18 cellular contexts compared by ENCODE assay signal in genomic region chr1:17844146-17844826, GRCh38.
DNase-seq lines count a peak whose midpoint lies in the region; ATAC-seq and TF ChIP-seq lines count a peak whose summit lies in the region.
"Had no signal": no experiment of that assay in that cellular context is flagged by ENCODE, and none has a peak within 500 bp of the region (broad histone marks: within the 10 kb centered on the region; RNA-seq: fewer than 3 reads in every experiment).

No MANE protein-coding gene starts in this region.

- no peak overlapping the region for H2BK15ac ChIP-seq in neuronal stem cell (ENCODE audit: low read length)

- CTCF ChIA-PET in WTC11 (lab: Charles Lee), result interaction anchor here (0.9 to 1.3 kb wide), 2 partner anchors 24 to 103 kb away, joined by 3 read pairs; no protein-coding TSS in a partner anchor

- WGBS in neuronal stem cell (ENCODE audit: extremely low coverage in 2 of 2, insufficient read length in 2 of 2, insufficient replicate concordance in 1 of 2), 2 donors, result no CpG with 5 or more reads among the region's 10 CpGs

- H3K4me1 Mint-ChIP-seq in WTC11 (peaks cover 8% of the 10 kb centered on the region; the same call in 1 of the 2 replicates), immature natural killer cell (no peaks in the 10 kb centered on the region), chondrocyte (ENCODE audit: low read depth) (no peaks in the 10 kb centered on the region)
- H3K4me1 Mint-ChIP-seq: B cell had no signal

- no peaks in the 10 kb centered on the region for H3K36me3 Mint-ChIP-seq in WTC11
- no peaks in the 10 kb centered on the region for H3K36me3 Mint-ChIP-seq in immature natural killer cell
- H3K36me3 Mint-ChIP-seq in chondrocyte (ENCODE audit: low read depth), result no peaks in the 10 kb centered on the region

- no peak overlapping the region for H2BK12ac ChIP-seq in neuronal stem cell (ENCODE audit: low read length)

- DNase-seq in DMS 273 treated with DMSO at 0.1 percent for 48 hours (lab: John Stamatoyannopoulos, UW) (peak; percentile 92), NCI-H2227 (lab: John Stamatoyannopoulos, UW; ENCODE audit: unreplicated experiment) (peak; percentile 92), WTC11 (ENCODE audit: low spot score) (no peak), neuronal stem cell (ENCODE audit: low spot score) (no peak), immature natural killer cell (no peak), chondrocyte (ENCODE audit: low spot score) (no peak)
- DNase-seq: ACHN; Calu3; CD4-positive, alpha-beta T cell; GOT3; MG63; NCI-H1092 treated with DMSO at 0.1 percent for 48 hours; NCI-H187 treated with DMSO at 0.1 percent for 48 hours; NCI-H226; OCI-M1; RPMI8226 had no signal

- H3K4me3 Mint-ChIP-seq in WTC11, result no peak overlapping the region
- no peak overlapping the region for H3K4me3 Mint-ChIP-seq in immature natural killer cell
- no peak overlapping the region for H3K4me3 Mint-ChIP-seq in chondrocyte (ENCODE audit: unreplicated experiment)
- H3K4me3 Mint-ChIP-seq: B cell; CD4-positive, alpha-beta T cell had no signal

- H3K27me3 Mint-ChIP-seq in WTC11 (ENCODE audit: low read depth) (peaks cover 9% of the 10 kb centered on the region; the same call in 1 of the 2 replicates), immature natural killer cell (ENCODE audit: low read depth in 3 of 3) (peaks cover 2 to 8% (median 3%) of the 10 kb centered on the region in 3 donors), chondrocyte (ENCODE audit: low read depth) (peaks cover 38% of the 10 kb centered on the region)

- ATAC-seq in WTC11, result no peak
- no peak for ATAC-seq in HG02571 (IDR thresholded peaks at IDR 0.05; ENCODE audit: unreplicated experiment)

- H3K9me3 Mint-ChIP-seq in WTC11 (peaks cover 7% of the 10 kb centered on the region; the same call in 1 of the 2 replicates), immature natural killer cell (peaks cover 0 to 1% (median 0%) of the 10 kb centered on the region in 6 donors), chondrocyte (ENCODE audit: low read depth) (no peaks in the 10 kb centered on the region)

- H2BK5ac ChIP-seq in neuronal stem cell (ENCODE audit: low read length), result peak overlapping the region; percentile 31

- H2AFZ ChIP-seq in neuronal stem cell (ENCODE audit: low read length), result no peak overlapping the region

- H3K4me2 ChIP-seq in neuronal stem cell (ENCODE audit: insufficient read depth, low read length, poor library complexity, severe bottlenecking), result no peak overlapping the region

- H2AK5ac ChIP-seq in neuronal stem cell (ENCODE audit: low read depth, low read length), result no peak overlapping the region

- H3K23ac ChIP-seq in neuronal stem cell (ENCODE audit: low read depth, low read length, poor library complexity), result no peak overlapping the region

- H3K79me1 ChIP-seq in neuronal stem cell (ENCODE audit: low read depth, low read length), result no peaks in the 10 kb centered on the region

- H3K27ac Mint-ChIP-seq in WTC11 (no peak overlapping the region), immature natural killer cell (no peak overlapping the region), chondrocyte (ENCODE audit: unreplicated experiment) (no peak overlapping the region)
- H3K27ac Mint-ChIP-seq: B cell; CD4-positive, alpha-beta T cell had no signal

- H3K4ac ChIP-seq in neuronal stem cell (ENCODE audit: low read length), result no peak overlapping the region

- no peak overlapping the region for H2BK120ac ChIP-seq in neuronal stem cell (ENCODE audit: low read depth, low read length)

- no peaks in the 10 kb centered on the region for H3K9me3 ChIP-seq in neuronal stem cell (replicated peaks in 1 of 2; ENCODE audit: control insufficient read depth in 2 of 2, insufficient read depth in 1 of 2, low read depth in 1 of 2, low read length in 2 of 2)
- H3K9me3 ChIP-seq: MG63 had no signal

- H3K14ac ChIP-seq in neuronal stem cell (ENCODE audit: low read length), result no peak overlapping the region

- H3K4me3 ChIP-seq in neuronal stem cell (ENCODE audit: low read length in 2 of 2), result no peak overlapping the region
- H3K4me3 ChIP-seq: MG63 had no signal

- TF ChIP-seq CTCF in WTC11 (IDR thresholded peaks at IDR 0.05) (no peak), chondrocyte (IDR thresholded peaks at IDR 0.05) (no peak)

- H3K36me3 ChIP-seq in neuronal stem cell (replicated peaks in 1 of 2; ENCODE audit: control insufficient read depth in 2 of 2, insufficient read depth in 2 of 2, low read length in 2 of 2), result no peaks in the 10 kb centered on the region
- H3K36me3 ChIP-seq: MG63 had no signal

- H3K4me1 ChIP-seq in neuronal stem cell (ENCODE audit: control insufficient read depth in 2 of 2, insufficient read depth in 1 of 2, low read depth in 1 of 2, low read length in 2 of 2), result no peaks in the 10 kb centered on the region

- no peak overlapping the region for H3K18ac ChIP-seq in neuronal stem cell (ENCODE audit: low read length)

- no peak overlapping the region for H3K27ac ChIP-seq in neuronal stem cell (replicated peaks; ENCODE audit: low read length)

- H4K91ac ChIP-seq in neuronal stem cell (ENCODE audit: low read depth, low read length, poor library complexity), result no peak overlapping the region

- no peak overlapping the region for H4K8ac ChIP-seq in neuronal stem cell (ENCODE audit: low read depth, low read length)

- no peaks in the 10 kb centered on the region for H3K27me3 ChIP-seq in neuronal stem cell (ENCODE audit: control insufficient read depth in 3 of 3, insufficient read depth in 3 of 3, low read depth in 1 of 3, low read length in 3 of 3)
- H3K27me3 ChIP-seq: MG63 had no signal

- no peak overlapping the region for H3K9ac ChIP-seq in neuronal stem cell (ENCODE audit: low read depth, low read length, poor library complexity)

- POLR2A ChIA-PET in WTC11 (lab: Charles Lee), result no interaction called here

TF ChIP-seq in WTC11, 78 proteins besides CTCF, POLR2A, EP300 and RAD21:
- TF ChIP-seq ZNF671 (CRISPR knock-in tag; IDR thresholded peaks at IDR 0.05) (no peak), ZNF263 (CRISPR knock-in tag; IDR thresholded peaks at IDR 0.05; ENCODE audit: low read depth) (0 out of 2 replicates have a peak, but pooled peaks have one; percentile 31)

Comparison
In these comparisons a context has a peak if more than half of its experiments do, and no peak if none do; other contexts are left out.
1. DNase-seq: peak in DMS 273 treated with DMSO at 0.1 percent for 48 hours (single experiment) and NCI-H2227 (single experiment); none in WTC11 (single experiment), neuronal stem cell (single experiment), immature natural killer cell (0 of 3) and chondrocyte (single experiment).